ENCODE assay signal across 24 cellular contexts in the genomic region with DNA sequence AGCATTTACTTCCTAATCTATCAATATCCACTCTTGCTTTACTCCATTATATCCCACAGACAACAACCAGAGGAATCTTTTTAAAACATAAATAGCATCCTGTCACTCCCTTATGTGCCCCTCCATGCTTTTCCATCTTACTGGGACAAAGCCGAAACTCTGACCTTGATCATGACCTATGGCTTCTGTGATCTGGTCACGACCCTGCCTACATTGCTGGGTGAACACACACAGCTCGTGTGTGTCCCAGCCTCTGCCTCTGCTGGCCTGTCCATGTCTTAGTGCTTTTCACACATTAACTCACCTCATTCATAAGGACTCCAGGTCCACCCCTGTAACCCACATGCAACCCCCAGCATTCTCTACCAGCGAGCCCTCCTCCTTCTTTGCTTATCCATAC.
DNase-seq lines count a peak whose midpoint lies in the region; ATAC-seq, FAIRE-seq and TF ChIP-seq lines count a peak whose summit lies in the region.
"Had no signal": no experiment of that assay in that cellular context is flagged by ENCODE, and none has a peak within 500 bp of the region (broad histone marks: within the 10 kb centered on the region; RNA-seq: fewer than 3 reads in every experiment).

No MANE protein-coding gene starts in this region.

- TF ChIP-seq RAD21 in HepG2 (CRISPR knock-in tag; IDR thresholded peaks at IDR 0.05) = no peak

- H3K4me1 Mint-ChIP-seq in activated T-helper 1 cell treated with anti-CD3 and anti-CD28 coated beads, Interleukin-12 subunit alpha, Interleukin-12 subunit beta, Interleukin-2, Interleukin-4 antibody, amounts not matched to agents 30 ng/mL and 10 ng/mL and 1 ng/mL, durations not matched to agents 14 hours and 24 hours and 36 hours (ENCODE audit: low read depth) = no peaks in the 10 kb centered on the region
- H3K4me1 Mint-ChIP-seq in natural killer cell = peaks cover 6 to 9% of the 10 kb centered on the region in 2 donors
- H3K4me1 Mint-ChIP-seq: B cell had no signal

- dilution Hi-C loops in mammary epithelial cell (cut with HindIII; ENCODE audit: low sequenced_read_pairs) = no loop called here

- no peak overlapping the region for H3K4me3 Mint-ChIP-seq in activated T-helper 1 cell treated with anti-CD3 and anti-CD28 coated beads, Interleukin-12 subunit alpha, Interleukin-12 subunit beta, Interleukin-2, Interleukin-4 antibody, amounts not matched to agents 30 ng/mL and 10 ng/mL and 1 ng/mL, durations not matched to agents 14 hours and 24 hours and 36 hours
- no peak overlapping the region for H3K4me3 Mint-ChIP-seq in natural killer cell
- H3K4me3 Mint-ChIP-seq: B cell; CD8-positive, alpha-beta T cell had no signal

- BruUV-seq in HepG2 (replicated peaks; lab: Mats Ljungman, UMichigan) (no TSS peak), mammary epithelial cell (replicated peaks; lab: Mats Ljungman, UMichigan) (no TSS peak)

- no peaks in the 10 kb centered on the region for H3K9me3 ChIP-seq in HepG2 (ENCODE audit: low read length)
- no peaks in the 10 kb centered on the region for H3K9me3 ChIP-seq in mammary epithelial cell (replicated peaks; ENCODE audit: insufficient read depth, low read length)
- H3K9me3 ChIP-seq: Caco-2, MG63, SJCRH30 had no signal

- H3K9ac ChIP-seq in HepG2 (ENCODE audit: insufficient read depth, low read depth, low read length) (no peak overlapping the region), rectal smooth muscle tissue (ENCODE audit: low read length) (no peak overlapping the region), mammary epithelial cell (ENCODE audit: insufficient read depth, low read length) (no peak overlapping the region)
- H3K9ac ChIP-seq: GM23248 had no signal

- H3K4me3 ChIP-seq in HepG2 (replicated peaks in 1 of 3; ENCODE audit: insufficient read depth in 1 of 3, low read depth in 2 of 3, low read length in 3 of 3) (no peak overlapping the region), rectal smooth muscle tissue (ENCODE audit: low read length) (no peak overlapping the region), mammary epithelial cell (replicated peaks in 1 of 3; ENCODE audit: insufficient read depth in 1 of 3, low read depth in 2 of 3, low read length in 3 of 3) (no peak overlapping the region)
- H3K4me3 ChIP-seq: GM23248, MG63, SJCRH30 had no signal

- no peaks in the 10 kb centered on the region for H3K9me3 Mint-ChIP-seq in activated T-helper 1 cell treated with anti-CD3 and anti-CD28 coated beads, Interleukin-12 subunit alpha, Interleukin-12 subunit beta, Interleukin-2, Interleukin-4 antibody, amounts not matched to agents 30 ng/mL and 10 ng/mL and 1 ng/mL, durations not matched to agents 14 hours and 24 hours and 36 hours
- H3K9me3 Mint-ChIP-seq in natural killer cell = no peaks in the 10 kb centered on the region
- H3K9me3 Mint-ChIP-seq: CD8-positive, alpha-beta T cell had no signal

- H3K4me1 ChIP-seq in HepG2 (ENCODE audit: insufficient read depth, low read length) (peaks cover 2% of the 10 kb centered on the region; the same call in 1 of the 2 replicates), rectal smooth muscle tissue (ENCODE audit: control insufficient read depth, insufficient read depth, low read length) (peaks cover 23% of the 10 kb centered on the region), mammary epithelial cell (ENCODE audit: insufficient read depth, low read length) (no peaks in the 10 kb centered on the region)
- H3K4me1 ChIP-seq: Caco-2, SJCRH30 had no signal

- TF ChIP-seq EP300 in HepG2 (IDR thresholded peaks at IDR 0.05; ENCODE audit: low read depth in 2 of 2, low read length in 2 of 2) (no peak), HepG2 (CRISPR knock-in tag; IDR thresholded peaks at IDR 0.05; ENCODE audit: borderline replicate concordance) (no peak)

- H3K27me3 ChIP-seq in HepG2 (ENCODE audit: control insufficient read depth in 1 of 2, insufficient read depth in 2 of 2, low read length in 2 of 2) (no peaks in the 10 kb centered on the region), rectal smooth muscle tissue (ENCODE audit: control insufficient read depth, insufficient read depth, low read length) (no peaks in the 10 kb centered on the region), mammary epithelial cell (ENCODE audit: insufficient read depth, low read length) (no peaks in the 10 kb centered on the region)
- H3K27me3 ChIP-seq: MG63, SJCRH30 had no signal

- no peak overlapping the region for H3K4me2 ChIP-seq in HepG2 (ENCODE audit: low read depth, low read length)
- H3K4me2 ChIP-seq in mammary epithelial cell (ENCODE audit: insufficient read depth, low read depth, low read length) = no peak overlapping the region

- H3K27me3 Mint-ChIP-seq in activated T-helper 1 cell treated with anti-CD3 and anti-CD28 coated beads, Interleukin-12 subunit alpha, Interleukin-12 subunit beta, Interleukin-2, Interleukin-4 antibody, amounts not matched to agents 30 ng/mL and 10 ng/mL and 1 ng/mL, durations not matched to agents 14 hours and 24 hours and 36 hours (ENCODE audit: insufficient read depth) = no peaks in the 10 kb centered on the region
- no peaks in the 10 kb centered on the region for H3K27me3 Mint-ChIP-seq in natural killer cell (ENCODE audit: low read depth in 2 of 2)
- H3K27me3 Mint-ChIP-seq: B cell had no signal

- in situ Hi-C loops in HepG2 (cut with HindIII; ENCODE audit: extremely low pct_ligation_motif_present, low pct_unique_long_range_greater_than_20kb) (no loop called here), mammary epithelial cell (cut with MboI; ENCODE audit: low sequenced_read_pairs in 2 of 2) (loop anchor here in 1 of 2 donors (25.0 kb wide), 1 partner anchor 126 kb away; the partner anchor contains the start of gene MBNL2)

- FAIRE-seq in HepG2 (lab: Jason Lieb, UNC) = no peak
- FAIRE-seq: G401.6 had no signal

- H3K79me2 ChIP-seq in HepG2 (ENCODE audit: insufficient read depth, low read length) = peaks cover 20% of the 10 kb centered on the region
- no peaks in the 10 kb centered on the region for H3K79me2 ChIP-seq in mammary epithelial cell (ENCODE audit: insufficient read depth, low read length)

- no peak overlapping the region for H3K27ac Mint-ChIP-seq in activated T-helper 1 cell treated with anti-CD3 and anti-CD28 coated beads, Interleukin-12 subunit alpha, Interleukin-12 subunit beta, Interleukin-2, Interleukin-4 antibody, amounts not matched to agents 30 ng/mL and 10 ng/mL and 1 ng/mL, durations not matched to agents 14 hours and 24 hours and 36 hours
- H3K27ac Mint-ChIP-seq in natural killer cell = no peak overlapping the region
- H3K27ac Mint-ChIP-seq: B cell; CD8-positive, alpha-beta T cell had no signal

- peak; percentile 32; the same call in 1 of the 3 replicates for ATAC-seq in HepG2
- no peak for ATAC-seq in natural killer cell
- ATAC-seq: CD8-positive, alpha-beta T cell; PC-3; Right ventricle myocardium inferior had no signal

- intact Hi-C loops in HepG2 (cut with micrococcal nuclease; ENCODE audit: unreplicated experiment) = no loop called here
- intact Hi-C loops in activated T-helper 1 cell treated with anti-CD3 and anti-CD28 coated beads, Interleukin-12 subunit alpha, Interleukin-12 subunit beta, Interleukin-2, Interleukin-4 antibody, amounts not matched to agents 30 ng/mL and 10 ng/mL and 1 ng/mL, durations not matched to agents 14 hours and 24 hours and 36 hours (cut with micrococcal nuclease) = no loop called here
- intact Hi-C loops in mammary epithelial cell (cut with micrococcal nuclease) = no loop called here
- intact Hi-C loops in natural killer cell (cut with micrococcal nuclease) = no loop called here

- TF ChIP-seq POLR2A in HepG2 (IDR thresholded peaks at IDR 0.05; ENCODE audit: insufficient read depth in 1 of 2, low read depth in 2 of 2, low read length in 2 of 2) = no peak

- CTCF ChIA-PET in HepG2 (lab: Yijun Ruan, JAX; ENCODE audit: low intra/inter-chr PET ratio, low total read pairs) = no interaction called here
- CTCF ChIA-PET in mammary epithelial cell (lab: Charles Lee; ENCODE audit: low non-redundant PET) = no interaction called here

- DNase-seq in HepG2 (ENCODE audit: low spot score) (no peak), NCI-H2081 treated with DMSO at 0.1 percent for 48 hours (lab: John Stamatoyannopoulos, UW) (no peak), mammary epithelial cell (no peak), natural killer cell (no peak)
- DNase-seq in activated T-helper 1 cell treated with anti-CD3 and anti-CD28 coated beads, Interleukin-12 subunit alpha, Interleukin-12 subunit beta, Interleukin-2, Interleukin-4 antibody, amounts not matched to agents 30 ng/mL and 10 ng/mL and 1 ng/mL, durations not matched to agents 14 hours and 24 hours and 36 hours (ENCODE audit: low spot score) = no peak
- DNase-seq: Caco-2; CD8-positive, alpha-beta T cell; GM23248; H7; IMR-90; KG1; MG63; NCI-H2029; NCI-H446 treated with DMSO at 0.1 percent for 48 hours; NCI-H82; NK-92 treated with Interleukin-12 subunit alpha and Interleukin-12 subunit beta, amount 100 ng/mL, for 24 hours; PC-3; SJCRH30 had no signal

- POLR2A ChIA-PET in HepG2 (lab: Yijun Ruan, JAX) = no interaction called here

- peaks cover 29 to 72% of the 10 kb centered on the region in 2 experiments for H3K36me3 ChIP-seq in HepG2 (replicated peaks in 1 of 2; ENCODE audit: control insufficient read depth in 1 of 2, insufficient read depth in 2 of 2, low read length in 2 of 2)
- H3K36me3 ChIP-seq in rectal smooth muscle tissue (ENCODE audit: control insufficient read depth, insufficient read depth, low read length) = peaks cover 7% of the 10 kb centered on the region
- no peaks in the 10 kb centered on the region for H3K36me3 ChIP-seq in mammary epithelial cell (ENCODE audit: insufficient read depth, low read length)

- H3K36me3 Mint-ChIP-seq in activated T-helper 1 cell treated with anti-CD3 and anti-CD28 coated beads, Interleukin-12 subunit alpha, Interleukin-12 subunit beta, Interleukin-2, Interleukin-4 antibody, amounts not matched to agents 30 ng/mL and 10 ng/mL and 1 ng/mL, durations not matched to agents 14 hours and 24 hours and 36 hours (ENCODE audit: low read depth) = no peaks in the 10 kb centered on the region
- H3K36me3 Mint-ChIP-seq in natural killer cell = no peaks in the 10 kb centered on the region

- H4K20me1 ChIP-seq in HepG2 (ENCODE audit: insufficient read depth, low read length) = peaks cover 24% of the 10 kb centered on the region
- no peaks in the 10 kb centered on the region for H4K20me1 ChIP-seq in mammary epithelial cell (ENCODE audit: insufficient read depth, low read length)

- 89% methylated on average over 4 of the region's 4 CpGs for WGBS in HepG2 (ENCODE audit: low lambda C conversion rate)
- 91% methylated on average over 4 of the region's 4 CpGs for WGBS in mammary epithelial cell (ENCODE audit: low coverage, missing lambda C conversion rate)

- H3K27ac ChIP-seq in cingulate gyrus (ENCODE audit: low read depth, low read length) = peak overlapping the region; percentile 35
- H3K27ac ChIP-seq in HepG2 (ENCODE audit: extremely low read length, insufficient read depth, low read length) = no peak overlapping the region
- H3K27ac ChIP-seq in rectal smooth muscle tissue (ENCODE audit: low read depth, low read length) = peak overlapping the region; percentile 4
- no peak overlapping the region for H3K27ac ChIP-seq in mammary epithelial cell (ENCODE audit: insufficient read depth, low read depth, low read length)
- H3K27ac ChIP-seq: C4-2B, GM23248, SJCRH30 had no signal

- TF ChIP-seq CTCF in HepG2 (CRISPR knock-in tag; IDR thresholded peaks at IDR 0.05) (no peak), mammary epithelial cell (conservative IDR thresholded peaks at IDR 0.05 in 1 of 2, IDR thresholded peaks at IDR 0.05 in 1 of 2; ENCODE audit: extremely low read depth in 1 of 2, insufficient read depth in 1 of 2, low read depth in 1 of 2, low read length in 2 of 2) (no peak), natural killer cell (IDR thresholded peaks at IDR 0.05) (no peak)

- H2AFZ ChIP-seq in HepG2 (ENCODE audit: low read length) (no peak overlapping the region), mammary epithelial cell (ENCODE audit: low read depth, low read length) (no peak overlapping the region)
- H2AFZ ChIP-seq: GM23248 had no signal

Comparison
In these comparisons a context has a peak if more than half of its experiments do, and no peak if none do; other contexts are left out.
1. H3K27ac ChIP-seq: peak in cingulate gyrus (single experiment) and rectal smooth muscle tissue (single experiment); none in HepG2 (single experiment) and mammary epithelial cell (single experiment).